ENCODE assay signal across 35 cellular contexts in genomic region chr4:4529412-4529811, GRCh38.
"Had no signal": no experiment of that assay in that cellular context is flagged by ENCODE, and none has a peak within 500 bp of the region (broad histone marks: within the 10 kb centered on the region; RNA-seq: fewer than 3 reads in every experiment).

No MANE protein-coding gene starts in this region.

- H3K4me1 ChIP-seq: adrenal gland, body of pancreas, breast epithelium had no signal

- ATAC-seq: activated CD8-positive, alpha-beta T cell treated with anti-CD3 and anti-CD28 coated beads for 36 hours; activated naive CD4-positive, alpha-beta T cell treated with anti-CD3 and anti-CD28 coated beads, Interleukin-2, amount 50 U/mL, for 72 hours; activated T-cell treated with anti-CD3 and anti-CD28 coated beads, Interleukin-2, amount 50 U/mL, for 4 hours; activated T-cell treated with anti-CD3 and anti-CD28 coated beads, Interleukin-2, amount 50 U/mL, for 72 hours; activated T-helper 17 cell treated with anti-CD3 and anti-CD28 coated beads, Interleukin-2, amount 50 U/mL, for 72 hours; body of pancreas had no signal

- H3K9me3 Mint-ChIP-seq: activated B cell treated with CpG ODN at 0.5 μM for 24 hours; activated CD4-positive, alpha-beta memory T cell treated with anti-CD3 and anti-CD28 coated beads for 36 hours; activated CD4-positive, alpha-beta T cell treated with anti-CD3 and anti-CD28 coated beads, Interleukin-2, amount 10 ng/mL, durations not matched to agents 24 days and 14 days; activated CD8-positive, alpha-beta T cell treated with anti-CD3 and anti-CD28 coated beads for 36 hours; activated naive CD4-positive, alpha-beta T cell treated with anti-CD3 and anti-CD28 coated beads for 36 hours; activated naive CD4-positive, alpha-beta T cell treated with anti-CD3 and anti-CD28 coated beads, Interleukin-2, amount 50 U/mL, for 72 hours; activated naive CD8-positive, alpha-beta T cell treated with anti-CD3 and anti-CD28 coated beads for 36 hours; activated T-cell treated with anti-CD3 and anti-CD28 coated beads, Interleukin-2, amount 50 U/mL, for 4 hours; activated T-cell treated with anti-CD3 and anti-CD28 coated beads, Interleukin-2, amount 50 U/mL, for 72 hours; activated T-helper 1 cell treated with anti-CD3 and anti-CD28 coated beads, Interleukin-12 subunit alpha, Interleukin-12 subunit beta, Interleukin-2, Interleukin-4 antibody, amounts not matched to agents 30 ng/mL and 10 ng/mL and 1 ng/mL, durations not matched to agents 14 hours and 24 hours and 36 hours; activated T-helper 17 cell treated with anti-CD3 and anti-CD28 coated beads, Interleukin-2, amount 50 U/mL, for 72 hours; T-helper 1 cell treated with Interleukin-12 subunit alpha and Interleukin-12 subunit beta and Interleukin-4 antibody, amounts not matched to agents 30 μg/mL and 1 μg/mL, for 36 hours; T-helper 2 cell treated with Interferon-gamma antibody and Interleukin-4, amounts not matched to agents 5 μg/mL and 100 μg/mL, for 36 hours had no signal

- H3K27ac Mint-ChIP-seq: activated B cell treated with CpG ODN at 0.5 μM for 24 hours; activated CD4-positive, alpha-beta memory T cell treated with anti-CD3 and anti-CD28 coated beads for 36 hours; activated CD4-positive, alpha-beta T cell treated with anti-CD3 and anti-CD28 coated beads, Interleukin-2, amount 10 ng/mL, durations not matched to agents 24 days and 14 days; activated CD8-positive, alpha-beta T cell treated with anti-CD3 and anti-CD28 coated beads for 36 hours; activated naive CD4-positive, alpha-beta T cell treated with anti-CD3 and anti-CD28 coated beads for 36 hours; activated naive CD4-positive, alpha-beta T cell treated with anti-CD3 and anti-CD28 coated beads, Interleukin-2, amount 50 U/mL, for 72 hours; activated naive CD8-positive, alpha-beta T cell treated with anti-CD3 and anti-CD28 coated beads for 36 hours; activated T-cell treated with anti-CD3 and anti-CD28 coated beads, Interleukin-2, amount 50 U/mL, for 72 hours; activated T-helper 1 cell treated with anti-CD3 and anti-CD28 coated beads, Interleukin-12 subunit alpha, Interleukin-12 subunit beta, Interleukin-2, Interleukin-4 antibody, amounts not matched to agents 30 ng/mL and 10 ng/mL and 1 ng/mL, durations not matched to agents 14 hours and 24 hours and 36 hours; activated T-helper 17 cell treated with anti-CD3 and anti-CD28 coated beads, Interleukin-2, amount 50 U/mL, for 72 hours; T-helper 1 cell treated with Interleukin-12 subunit alpha and Interleukin-12 subunit beta and Interleukin-4 antibody, amounts not matched to agents 30 μg/mL and 1 μg/mL, for 36 hours; T-helper 2 cell treated with Interferon-gamma antibody and Interleukin-4, amounts not matched to agents 5 μg/mL and 100 μg/mL, for 36 hours had no signal

- H3K36me3 ChIP-seq: adrenal gland, brain microvascular endothelial cell, breast epithelium had no signal

- H3K27me3 ChIP-seq: adrenal gland, body of pancreas, brain microvascular endothelial cell, breast epithelium had no signal

- H3K9me3 ChIP-seq: adrenal gland, body of pancreas, breast epithelium had no signal

- H3K4me3 ChIP-seq: adrenal gland, body of pancreas, breast epithelium had no signal

- H3K27me3 Mint-ChIP-seq: activated B cell treated with CpG ODN at 0.5 μM for 24 hours; activated CD4-positive, alpha-beta memory T cell treated with anti-CD3 and anti-CD28 coated beads for 36 hours; activated CD4-positive, alpha-beta T cell treated with anti-CD3 and anti-CD28 coated beads, Interleukin-2, amount 10 ng/mL, durations not matched to agents 24 days and 14 days; activated CD8-positive, alpha-beta T cell treated with anti-CD3 and anti-CD28 coated beads for 36 hours; activated naive CD8-positive, alpha-beta T cell treated with anti-CD3 and anti-CD28 coated beads for 36 hours; activated T-helper 17 cell treated with anti-CD3 and anti-CD28 coated beads, Interleukin-2, amount 50 U/mL, for 72 hours had no signal

- H3K4me3 Mint-ChIP-seq: activated B cell treated with CpG ODN at 0.5 μM for 24 hours; activated CD4-positive, alpha-beta memory T cell treated with anti-CD3 and anti-CD28 coated beads for 36 hours; activated CD4-positive, alpha-beta T cell treated with anti-CD3 and anti-CD28 coated beads, Interleukin-2, amount 10 ng/mL, durations not matched to agents 24 days and 14 days; activated CD8-positive, alpha-beta T cell treated with anti-CD3 and anti-CD28 coated beads for 36 hours; activated naive CD4-positive, alpha-beta T cell treated with anti-CD3 and anti-CD28 coated beads for 36 hours; activated naive CD8-positive, alpha-beta T cell treated with anti-CD3 and anti-CD28 coated beads for 36 hours; activated T-cell treated with anti-CD3 and anti-CD28 coated beads, Interleukin-2, amount 50 U/mL, for 4 hours; activated T-cell treated with anti-CD3 and anti-CD28 coated beads, Interleukin-2, amount 50 U/mL, for 72 hours; activated T-helper 1 cell treated with anti-CD3 and anti-CD28 coated beads, Interleukin-12 subunit alpha, Interleukin-12 subunit beta, Interleukin-2, Interleukin-4 antibody, amounts not matched to agents 30 ng/mL and 10 ng/mL and 1 ng/mL, durations not matched to agents 14 hours and 24 hours and 36 hours; activated T-helper 17 cell treated with anti-CD3 and anti-CD28 coated beads, Interleukin-2, amount 50 U/mL, for 72 hours; T-helper 1 cell treated with Interleukin-12 subunit alpha and Interleukin-12 subunit beta and Interleukin-4 antibody, amounts not matched to agents 30 μg/mL and 1 μg/mL, for 36 hours; T-helper 2 cell treated with Interferon-gamma antibody and Interleukin-4, amounts not matched to agents 5 μg/mL and 100 μg/mL, for 36 hours had no signal

- H3K27ac ChIP-seq: adrenal gland, body of pancreas, brain microvascular endothelial cell, breast epithelium, VCaP had no signal

- DNase-seq: activated B cell treated with CpG ODN at 0.5 μM for 24 hours; activated CD4-positive, alpha-beta memory T cell treated with anti-CD3 and anti-CD28 coated beads for 36 hours; activated CD4-positive, alpha-beta T cell treated with anti-CD3 and anti-CD28 coated beads for 4 hours; activated CD4-positive, alpha-beta T cell treated with anti-CD3 and anti-CD28 coated beads, Interleukin-2, amount 10 ng/mL, durations not matched to agents 24 days and 14 days; activated CD4-positive, alpha-beta T cell treated with anti-CD3 and anti-CD28 coated beads, Interleukin-2, amount 50 U/mL, for 1 hour; activated CD4-positive, alpha-beta T cell treated with anti-CD3 and anti-CD28 coated beads, Interleukin-2, amount 50 U/mL, for 4 hours; activated CD4-positive, CD25-positive, alpha-beta regulatory T cell treated with anti-CD3 and anti-CD28 coated beads, Interleukin-2, amount 50 U/mL, for 72 hours; activated CD8-positive, alpha-beta memory T cell treated with anti-CD3 and anti-CD28 coated beads, Interleukin-2, amount 50 U/mL, for 4 hours; activated CD8-positive, alpha-beta T cell treated with anti-CD3 and anti-CD28 coated beads for 36 hours; activated effector memory CD4-positive, alpha-beta T cell treated with anti-CD3 and anti-CD28 coated beads, Interleukin-2, amount 50 U/mL, for 16 hours; activated gamma-delta T cell treated with Interleukin-2 at 50 U/mL for 16 hours; activated naive CD4-positive, alpha-beta T cell; activated naive CD4-positive, alpha-beta T cell treated with anti-CD3 and anti-CD28 coated beads for 36 hours; activated naive CD4-positive, alpha-beta T cell treated with anti-CD3 and anti-CD28 coated beads, Interleukin-2, amount 50 U/mL, for 16 hours; activated naive CD8-positive, alpha-beta T cell treated with anti-CD3 and anti-CD28 coated beads for 36 hours; activated T-cell treated with anti-CD3 and anti-CD28 coated beads for 4 hours; activated T-cell treated with anti-CD3 and anti-CD28 coated beads, Interleukin-2, amount 50 U/mL, for 1 hour; activated T-cell treated with anti-CD3 and anti-CD28 coated beads, Interleukin-2, amount 50 U/mL, for 4 hours; activated T-cell treated with anti-CD3 and anti-CD28 coated beads, Interleukin-2, amount 50 U/mL, for 72 hours; adrenal gland; amniotic stem cell; aorta; body of pancreas; brain microvascular endothelial cell; central memory CD4-positive, alpha-beta T cell; T-helper 1 cell; T-helper 2 cell; T-helper 9 cell had no signal
